ENCODE assay signal across 1 cellular context in genomic region chr15:52337961-52338535, GRCh38.
TF ChIP-seq lines count a peak whose summit lies in the region.

No MANE protein-coding gene starts in this region.

TF ChIP-seq in WTC11, 78 proteins besides CTCF, POLR2A, EP300 and RAD21 (continued from another document):
- TF ChIP-seq E2F4 (CRISPR knock-in tag; IDR thresholded peaks at IDR 0.05; ENCODE audit: borderline replicate concordance, low read depth) (no peak), CBFB (CRISPR knock-in tag; IDR thresholded peaks at IDR 0.05; ENCODE audit: low read depth) (no peak), ZBTB43 (CRISPR knock-in tag; IDR thresholded peaks at IDR 0.05) (no peak)
